8 cellular contexts compared by ENCODE assay signal in the genomic region with DNA sequence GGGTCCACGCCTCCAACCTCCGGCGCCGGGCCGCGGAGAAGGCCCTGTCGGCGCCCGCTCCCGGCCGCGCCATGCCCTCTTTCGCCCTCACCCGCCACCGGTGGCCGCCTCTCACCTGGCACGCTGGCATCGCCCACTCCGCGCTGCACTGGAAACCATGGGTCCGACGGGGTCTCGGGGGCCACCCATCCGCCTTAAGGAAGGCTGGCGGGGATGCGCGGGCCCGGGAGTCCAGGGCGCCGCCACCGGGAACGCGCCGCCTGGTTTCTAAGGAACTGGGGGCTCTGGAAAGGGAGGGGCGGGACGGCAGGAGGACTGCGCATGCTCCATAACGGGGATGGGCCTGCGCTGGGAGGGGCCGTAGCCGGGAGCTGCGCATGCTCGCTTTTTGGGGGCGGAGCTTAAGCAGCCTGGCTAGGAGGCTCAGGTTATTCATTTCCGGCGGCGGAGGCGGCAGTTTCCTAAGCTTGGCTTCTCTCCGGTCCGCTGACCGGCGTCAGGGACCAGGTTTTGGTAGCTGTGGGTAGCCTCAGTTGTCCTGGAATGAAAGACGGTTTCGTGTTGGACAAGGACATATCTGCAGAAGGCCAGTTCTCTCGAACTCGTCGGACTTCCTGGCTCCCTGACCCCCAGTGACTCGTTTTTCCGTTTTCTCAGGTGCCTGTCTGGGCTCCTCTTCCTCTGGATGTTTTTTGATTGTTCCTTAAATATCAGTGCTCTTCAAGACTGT. TPM values are rescaled to one million over a fixed set of nuclear protein-coding genes. Genes with fewer than 3 reads are reported as not detected.
DNase-seq lines count a peak whose midpoint lies in the region; ATAC-seq and TF ChIP-seq lines count a peak whose summit lies in the region.

A gene with protein sequence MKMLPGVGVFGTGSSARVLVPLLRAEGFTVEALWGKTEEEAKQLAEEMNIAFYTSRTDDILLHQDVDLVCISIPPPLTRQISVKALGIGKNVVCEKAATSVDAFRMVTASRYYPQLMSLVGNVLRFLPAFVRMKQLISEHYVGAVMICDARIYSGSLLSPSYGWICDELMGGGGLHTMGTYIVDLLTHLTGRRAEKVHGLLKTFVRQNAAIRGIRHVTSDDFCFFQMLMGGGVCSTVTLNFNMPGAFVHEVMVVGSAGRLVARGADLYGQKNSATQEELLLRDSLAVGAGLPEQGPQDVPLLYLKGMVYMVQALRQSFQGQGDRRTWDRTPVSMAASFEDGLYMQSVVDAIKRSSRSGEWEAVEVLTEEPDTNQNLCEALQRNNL (minus strand): TSS at position 269 of the 730 bp plus-strand sequence. CDS start 33,601 bp downstream, outside the sequence.

- TF ChIP-seq CTCF in GM23338 (conservative IDR thresholded peaks at IDR 0.05; ENCODE audit: low read depth in 2 of 2) (no peak), LNCaP clone FGC (IDR thresholded peaks at IDR 0.05; ENCODE audit: control insufficient read depth, extremely low read depth, insufficient read depth) (no peak), RWPE1 (conservative IDR thresholded peaks at IDR 0.05; ENCODE audit: low read depth) (no peak)

- H3K9me3 Mint-ChIP-seq in GM23338: no peaks in the 10 kb centered on the region; the same call in 2 of the 3 replicates
- no peaks in the 10 kb centered on the region for H3K9me3 Mint-ChIP-seq in activated T-helper 2 cell treated with anti-CD3 and anti-CD28 coated beads, Interferon-gamma antibody, Interleukin-2, Interleukin-4, amounts not matched to agents 10 μg/mL and 5 μg/mL and 100 μg/mL, durations not matched to agents 14 hours and 24 hours and 36 hours
- H3K9me3 Mint-ChIP-seq in natural killer cell treated with Interleukin-12 subunit alpha and Interleukin-12 subunit beta and Interleukin-15 and Interleukin-18, amount 100 ng/mL, for 72 hours: no peaks in the 10 kb centered on the region

- peaks cover 14% of the 10 kb centered on the region; the same call in 1 of the 2 replicates for H4K20me1 ChIP-seq in GM23338 (replicated peaks; ENCODE audit: insufficient read depth)

- H3K4me1 Mint-ChIP-seq in GM23338: peaks cover 14% of the 10 kb centered on the region; the same call in 2 of the 3 replicates
- H3K4me1 Mint-ChIP-seq in activated T-helper 2 cell treated with anti-CD3 and anti-CD28 coated beads, Interferon-gamma antibody, Interleukin-2, Interleukin-4, amounts not matched to agents 10 μg/mL and 5 μg/mL and 100 μg/mL, durations not matched to agents 14 hours and 24 hours and 36 hours (ENCODE audit: low read depth): peaks cover 26% of the 10 kb centered on the region
- H3K4me1 Mint-ChIP-seq in natural killer cell treated with Interleukin-12 subunit alpha and Interleukin-12 subunit beta and Interleukin-15 and Interleukin-18, amount 100 ng/mL, for 72 hours (ENCODE audit: low read depth in 2 of 2): peaks cover 28 to 35% of the 10 kb centered on the region in 2 donors

- peak; percentile 96 for DNase-seq in Daoy (ENCODE audit: low read depth)
- DNase-seq in GM23338 (ENCODE audit: low spot score): peak; percentile 98
- DNase-seq in LNCaP clone FGC (ENCODE audit: low read depth): peak; percentile 57
- DNase-seq in RWPE1 (ENCODE audit: low spot score): peak; percentile 100
- DNase-seq in activated T-helper 2 cell treated with anti-CD3 and anti-CD28 coated beads, Interferon-gamma antibody, Interleukin-2, Interleukin-4, amounts not matched to agents 10 μg/mL and 5 μg/mL and 100 μg/mL, durations not matched to agents 14 hours and 24 hours and 36 hours (ENCODE audit: low spot score): peak; percentile 96
- DNase-seq in fibroblast of peridontal ligament (ENCODE audit: extremely low read depth): peak; percentile 91
- peak; percentile 95 for DNase-seq in natural killer cell treated with Interleukin-12 subunit alpha and Interleukin-12 subunit beta and Interleukin-15 and Interleukin-18, amount 100 ng/mL, for 72 hours (ENCODE audit: low spot score)
- DNase-seq in stimulated activated naive CD8-positive, alpha-beta T cell treated with anti-CD3 and anti-CD28 coated beads, Interleukin-15, Interleukin-2, amounts not matched to agents 100 U/mL and 50 U/mL, for 24 hours: peak; percentile 100

- no peaks in the 10 kb centered on the region for H3K27me3 ChIP-seq in GM23338 (ENCODE audit: insufficient read depth)

- intact Hi-C loops in activated T-helper 2 cell treated with anti-CD3 and anti-CD28 coated beads, Interferon-gamma antibody, Interleukin-2, Interleukin-4, amounts not matched to agents 10 μg/mL and 5 μg/mL and 100 μg/mL, durations not matched to agents 14 hours and 24 hours and 36 hours (cut with micrococcal nuclease): loop anchor here (1.0 to 5.0 kb wide), 2 partner anchors 59 to 88 kb away; a partner anchor contains a TSS

- peak within 1 kb of the TSS; percentile 86 for H3K27ac Mint-ChIP-seq in GM23338
- peak within 1 kb of the TSS; percentile 92 for H3K27ac Mint-ChIP-seq in activated T-helper 2 cell treated with anti-CD3 and anti-CD28 coated beads, Interferon-gamma antibody, Interleukin-2, Interleukin-4, amounts not matched to agents 10 μg/mL and 5 μg/mL and 100 μg/mL, durations not matched to agents 14 hours and 24 hours and 36 hours
- H3K27ac Mint-ChIP-seq in natural killer cell treated with Interleukin-12 subunit alpha and Interleukin-12 subunit beta and Interleukin-15 and Interleukin-18, amount 100 ng/mL, for 72 hours: peak within 1 kb of the TSS; percentile 89 to 94

- CTCF ChIA-PET in RWPE1 (lab: Yijun Ruan, JAX): interaction anchor here (0.6 to 1.6 kb wide), 3 partner anchors 97 to 229 kb away, joined by 3 to 4 read pairs (median 4); no protein-coding TSS in a partner anchor

- H3F3A ChIP-seq in GM23338 (replicated peaks; ENCODE audit: low read depth): 0 out of 2 replicates have a peak, but pooled peaks cover 3% of the 10 kb centered on the region

- H3K36me3 Mint-ChIP-seq in GM23338 (ENCODE audit: low read depth): no peaks in the 10 kb centered on the region
- peaks cover 19% of the 10 kb centered on the region for H3K36me3 Mint-ChIP-seq in activated T-helper 2 cell treated with anti-CD3 and anti-CD28 coated beads, Interferon-gamma antibody, Interleukin-2, Interleukin-4, amounts not matched to agents 10 μg/mL and 5 μg/mL and 100 μg/mL, durations not matched to agents 14 hours and 24 hours and 36 hours (ENCODE audit: low read depth)
- no peaks in the 10 kb centered on the region for H3K36me3 Mint-ChIP-seq in natural killer cell treated with Interleukin-12 subunit alpha and Interleukin-12 subunit beta and Interleukin-15 and Interleukin-18, amount 100 ng/mL, for 72 hours

- H3K4me1 ChIP-seq in GM23338 (ENCODE audit: insufficient read depth): peaks cover 16% of the 10 kb centered on the region

- POLR2A ChIA-PET in RWPE1 (lab: Yijun Ruan, JAX; ENCODE audit: low non-redundant PET): interaction anchor here (1.6 kb wide), 1 partner anchor 87 kb away, joined by 17 read pairs; a partner anchor contains a TSS

- H3K9me2 ChIP-seq in GM23338 (ENCODE audit: insufficient read depth): no peaks in the 10 kb centered on the region

- H3K4me3 Mint-ChIP-seq in GM23338: peak within 1 kb of the TSS; percentile 91
- H3K4me3 Mint-ChIP-seq in activated T-helper 2 cell treated with anti-CD3 and anti-CD28 coated beads, Interferon-gamma antibody, Interleukin-2, Interleukin-4, amounts not matched to agents 10 μg/mL and 5 μg/mL and 100 μg/mL, durations not matched to agents 14 hours and 24 hours and 36 hours (ENCODE audit: low read depth): peak within 1 kb of the TSS; percentile 88
- peak within 1 kb of the TSS; percentile 96 for H3K4me3 Mint-ChIP-seq in natural killer cell treated with Interleukin-12 subunit alpha and Interleukin-12 subunit beta and Interleukin-15 and Interleukin-18, amount 100 ng/mL, for 72 hours

- H2AFZ ChIP-seq in GM23338: peak within 1 kb of the TSS; percentile 98

- H3K27ac ChIP-seq in GM23338 (ENCODE audit: low read depth) (peak within 1 kb of the TSS; percentile 43; the same call in 1 of the 2 replicates), RWPE1 (peak within 1 kb of the TSS; percentile 77)

- H3K4me2 ChIP-seq in GM23338: peak within 1 kb of the TSS; percentile 98

- no peaks in the 10 kb centered on the region for H3K36me3 ChIP-seq in GM23338 (ENCODE audit: insufficient read depth)

- peaks cover 46% of the 10 kb centered on the region for H3K79me2 ChIP-seq in GM23338 (replicated peaks; ENCODE audit: insufficient read depth)

- peaks cover 10% of the 10 kb centered on the region for H3K27me3 Mint-ChIP-seq in GM23338 (ENCODE audit: insufficient read depth, low read depth, poor library complexity)
- no peaks in the 10 kb centered on the region for H3K27me3 Mint-ChIP-seq in activated T-helper 2 cell treated with anti-CD3 and anti-CD28 coated beads, Interferon-gamma antibody, Interleukin-2, Interleukin-4, amounts not matched to agents 10 μg/mL and 5 μg/mL and 100 μg/mL, durations not matched to agents 14 hours and 24 hours and 36 hours (ENCODE audit: low read depth)
- no peaks in the 10 kb centered on the region for H3K27me3 Mint-ChIP-seq in natural killer cell treated with Interleukin-12 subunit alpha and Interleukin-12 subunit beta and Interleukin-15 and Interleukin-18, amount 100 ng/mL, for 72 hours

- H3K4me3 ChIP-seq in GM23338 (peak within 1 kb of the TSS; percentile 93), LNCaP clone FGC (ENCODE audit: low read depth, low read length) (peak within 1 kb of the TSS; percentile 72)

- peak; percentile 83 for ATAC-seq in GM23338
- peak; percentile 95 to 97 for ATAC-seq in natural killer cell treated with Interleukin-12 subunit alpha and Interleukin-12 subunit beta and Interleukin-15 and Interleukin-18, amount 100 ng/mL, for 72 hours
- ATAC-seq in stimulated activated naive CD8-positive, alpha-beta T cell treated with anti-CD3 and anti-CD28 coated beads, Interleukin-15, Interleukin-2, amounts not matched to agents 100 U/mL and 50 U/mL, for 24 hours: peak; percentile 89

TF ChIP-seq in GM23338, 12 proteins besides CTCF, POLR2A, EP300 and RAD21 (continues in another document):
- TF ChIP-seq POLR2AphosphoS5 (IDR thresholded peaks at IDR 0.05; ENCODE audit: low read depth) (peak; percentile 96), JUNB (IDR thresholded peaks at IDR 0.05; ENCODE audit: unreplicated experiment) (no peak), CREB1 (CRISPR knock-in tag; IDR thresholded peaks at IDR 0.05; ENCODE audit: low read depth) (no peak)

RNA-seq across cellular contexts. Expression of the gene that starts here (rescaled TPM):
- total RNA-seq in Daoy (2014; rRNA removed; shearing (Covaris generic)): 16.5 and 18.8 TPM in 2 replicates
- total RNA-seq in GM23338 (2014; rRNA removed; shearing (Covaris generic)): 27.5 and 34.3 TPM in 2 replicates
- 16.5 and 19.3 TPM in 2 replicates for polyA plus RNA-seq in GM23338 (2016; fragmentation: Nextera tagmentation; extraction: Ambion mirVana)
- 17.0 and 18.3 TPM in 2 replicates for total RNA-seq in activated T-helper 2 cell treated with anti-CD3 and anti-CD28 coated beads, Interferon-gamma antibody, Interleukin-2, Interleukin-4, amounts not matched to agents 10 μg/mL and 5 μg/mL and 100 μg/mL, durations not matched to agents 14 hours and 24 hours and 36 hours
- total RNA-seq in natural killer cell treated with Interleukin-12 subunit alpha and Interleukin-12 subunit beta and Interleukin-15 and Interleukin-18, amount 100 ng/mL, for 72 hours: 10 to 100 TPM; 14.8 to 22.0 TPM

Comparison
In these comparisons a context has a peak if more than half of its experiments do, and no peak if none do; other contexts are left out.
1. Peak in every context shown above with its lines: DNase-seq, ATAC-seq, H3K4me3 ChIP-seq and H3K27ac ChIP-seq.